ENCODE assay signal across 8 cellular contexts in genomic region chr1:39491146-39491921, GRCh38. TPM values are rescaled to one million over a fixed set of nuclear protein-coding genes. Genes with fewer than 3 reads are reported as not detected.
DNase-seq lines count a peak whose midpoint lies in the region; ATAC-seq and TF ChIP-seq lines count a peak whose summit lies in the region.

A gene with protein sequence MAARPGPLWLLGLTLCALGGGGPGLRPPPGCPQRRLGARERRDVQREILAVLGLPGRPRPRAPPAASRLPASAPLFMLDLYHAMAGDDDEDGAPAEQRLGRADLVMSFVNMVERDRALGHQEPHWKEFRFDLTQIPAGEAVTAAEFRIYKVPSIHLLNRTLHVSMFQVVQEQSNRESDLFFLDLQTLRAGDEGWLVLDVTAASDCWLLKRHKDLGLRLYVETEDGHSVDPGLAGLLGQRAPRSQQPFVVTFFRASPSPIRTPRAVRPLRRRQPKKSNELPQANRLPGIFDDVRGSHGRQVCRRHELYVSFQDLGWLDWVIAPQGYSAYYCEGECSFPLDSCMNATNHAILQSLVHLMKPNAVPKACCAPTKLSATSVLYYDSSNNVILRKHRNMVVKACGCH (plus strand): TSS chr1:39491636. CDS start chr1:39491992, 356 bp downstream.

- no peaks in the 10 kb centered on the region for H3K79me1 ChIP-seq in neuronal stem cell (ENCODE audit: low read depth, low read length)

- H3K9me3 ChIP-seq in esophagus muscularis mucosa, result no peaks in the 10 kb centered on the region
- no peaks in the 10 kb centered on the region for H3K9me3 ChIP-seq in neuronal stem cell (replicated peaks in 1 of 2; ENCODE audit: control insufficient read depth in 2 of 2, insufficient read depth in 1 of 2, low read depth in 1 of 2, low read length in 2 of 2)
- H3K9me3 ChIP-seq in testis, result no peaks in the 10 kb centered on the region

- no CpG with 5 or more reads among the region's 112 CpGs for WGBS in esophagus muscularis mucosa
- no CpG with 5 or more reads among the region's 112 CpGs for WGBS in neuronal stem cell (ENCODE audit: extremely low coverage in 2 of 2, insufficient read length in 2 of 2, insufficient replicate concordance in 1 of 2), 2 donors
- 0 to 1% methylated on average over 2 to 29 of the region's 112 CpGs for WGBS in testis, 2 donors

- TF ChIP-seq POLR2A in esophagus muscularis mucosa (IDR thresholded peaks at IDR 0.05; ENCODE audit: low read depth) (no peak), testis (IDR thresholded peaks at IDR 0.05) (no peak)

- peak within 1 kb of the TSS; percentile 86 for H3K4me2 ChIP-seq in neuronal stem cell (ENCODE audit: insufficient read depth, low read length, poor library complexity, severe bottlenecking)

- peak within 1 kb of the TSS; percentile 30 for H2BK120ac ChIP-seq in neuronal stem cell (ENCODE audit: low read depth, low read length)

- H2AFZ ChIP-seq in ACC112 (ENCODE audit: low read length, unreplicated experiment) (no peak within 1 kb of the TSS), neuronal stem cell (ENCODE audit: low read length) (peak within 1 kb of the TSS; percentile 96)

- no peak within 1 kb of the TSS for H3K4ac ChIP-seq in neuronal stem cell (ENCODE audit: low read length)

- H2BK15ac ChIP-seq in neuronal stem cell (ENCODE audit: low read length), result no peak within 1 kb of the TSS

- no peak within 1 kb of the TSS for H2BK5ac ChIP-seq in neuronal stem cell (ENCODE audit: low read length)

- peak within 1 kb of the TSS; percentile 22 for H2BK12ac ChIP-seq in neuronal stem cell (ENCODE audit: low read length)

- H3K36me3 ChIP-seq in ACC112 (ENCODE audit: insufficient read depth, low read length) (0 out of 2 replicates have a peak, but pooled peaks cover 2% of the 10 kb centered on the region), esophagus muscularis mucosa (peaks cover 12 to 23% (median 18%) of the 10 kb centered on the region in 4 donors), neuronal stem cell (replicated peaks in 1 of 2; ENCODE audit: control insufficient read depth in 2 of 2, insufficient read depth in 2 of 2, low read length in 2 of 2) (peaks cover 4 to 21% of the 10 kb centered on the region in 2 donors), testis (ENCODE audit: low read depth, missing control alignments) (no peaks in the 10 kb centered on the region)

- peak within 1 kb of the TSS; percentile 94 for H3K14ac ChIP-seq in neuronal stem cell (ENCODE audit: low read length)

- no peak within 1 kb of the TSS for H2AK5ac ChIP-seq in neuronal stem cell (ENCODE audit: low read depth, low read length)

- H3K18ac ChIP-seq in neuronal stem cell (ENCODE audit: low read length), result peak within 1 kb of the TSS; percentile 84

- peak; percentile 86 for DNase-seq in NCI-H82 (lab: John Stamatoyannopoulos, UW)
- peak; percentile 85 for DNase-seq in activated CD8-positive, alpha-beta memory T cell treated with anti-CD3 and anti-CD28 coated beads, Interleukin-2, amount 50 U/mL, for 48 hours
- DNase-seq in esophagus muscularis mucosa (ENCODE audit: extremely low spot score), result no peak
- peak; percentile 51 for DNase-seq in neuronal stem cell (ENCODE audit: low spot score)
- peak; percentile 73 for DNase-seq in testis

- ATAC-seq in GM18519 (IDR thresholded peaks at IDR 0.05; ENCODE audit: low FRiP score, unreplicated experiment) (peak; percentile 44), HG03139 (IDR thresholded peaks at IDR 0.05; ENCODE audit: unreplicated experiment) (peak; percentile 62)

- peak within 1 kb of the TSS; percentile 70 for H3K9ac ChIP-seq in neuronal stem cell (ENCODE audit: low read depth, low read length, poor library complexity)

- H3K4me1 ChIP-seq in ACC112 (ENCODE audit: control insufficient read depth, insufficient read depth, low read length, unreplicated experiment), result peaks cover 4% of the 10 kb centered on the region
- H3K4me1 ChIP-seq in esophagus muscularis mucosa, result peaks cover 6 to 21% (median 16%) of the 10 kb centered on the region in 4 donors
- no peaks in the 10 kb centered on the region for H3K4me1 ChIP-seq in neuronal stem cell (ENCODE audit: control insufficient read depth in 2 of 2, insufficient read depth in 1 of 2, low read depth in 1 of 2, low read length in 2 of 2)
- peaks cover 4% of the 10 kb centered on the region for H3K4me1 ChIP-seq in testis

- TF ChIP-seq CTCF in esophagus muscularis mucosa (IDR thresholded peaks at IDR 0.05) (no peak), testis (IDR thresholded peaks at IDR 0.05) (no peak)

- H3K4me3 ChIP-seq in ACC112 (ENCODE audit: low read depth, low read length) (peak within 1 kb of the TSS; percentile 45; the same call in 1 of the 2 replicates), esophagus muscularis mucosa (peak within 1 kb of the TSS; percentile 51 to 62 (median 54)), neuronal stem cell (ENCODE audit: low read length in 2 of 2) (peak within 1 kb of the TSS; percentile 42 to 79), testis (peak within 1 kb of the TSS; percentile 53 to 56)

- H4K91ac ChIP-seq in neuronal stem cell (ENCODE audit: low read depth, low read length, poor library complexity), result no peak within 1 kb of the TSS

- peak within 1 kb of the TSS; percentile 91 for H3K23ac ChIP-seq in neuronal stem cell (ENCODE audit: low read depth, low read length, poor library complexity)

- H3K27me3 ChIP-seq in ACC112 (ENCODE audit: insufficient read depth, low read length) (peaks cover 25% of the 10 kb centered on the region; the same call in 1 of the 2 replicates), esophagus muscularis mucosa (peaks cover 0 to 49% (median 8%) of the 10 kb centered on the region in 4 donors), neuronal stem cell (ENCODE audit: control insufficient read depth in 3 of 3, insufficient read depth in 3 of 3, low read depth in 1 of 3, low read length in 3 of 3) (peaks cover 24 to 51% (median 42%) of the 10 kb centered on the region in 3 experiments), testis (no peaks in the 10 kb centered on the region)

- H3K27ac ChIP-seq in ACC112 (ENCODE audit: low read depth, low read length) (no peak within 1 kb of the TSS), esophagus muscularis mucosa (replicated peaks in 1 of 4) (no peak within 1 kb of the TSS), neuronal stem cell (replicated peaks; ENCODE audit: low read length) (no peak within 1 kb of the TSS), testis (peak within 1 kb of the TSS in 1 of 2 donors; percentile 1)

- no peaks in the 10 kb centered on the region for H3K79me2 ChIP-seq in ACC112 (ENCODE audit: control insufficient read depth, insufficient read depth, low read length, unreplicated experiment)

- no peak for TF ChIP-seq EP300 in esophagus muscularis mucosa (IDR thresholded peaks at IDR 0.05)

- no peak within 1 kb of the TSS for H4K8ac ChIP-seq in neuronal stem cell (ENCODE audit: low read depth, low read length)

- intact Hi-C loops in esophagus muscularis mucosa (cut with DNase I) (no loop called here), testis (cut with DNase I; ENCODE audit: low total_unique reads) (no loop called here)

RNA-seq across cellular contexts. Expression of the gene that starts here (rescaled TPM):
- total RNA-seq in esophagus muscularis mucosa, result 1 to 10 TPM in 3 of 4 donors, under 1 TPM in 1; 0.99 to 3.0 (median 2.2) TPM
- 0.03 TPM for polyA plus RNA-seq in neuronal stem cell (2013, experiment 1 of 2)
- 0.04 TPM for polyA plus RNA-seq in neuronal stem cell (2013, experiment 2 of 2)
- 10 to 100 TPM in 1 of 2 donors, 1 to 10 TPM in 1; 5.6 to 15.0 TPM for total RNA-seq in testis
- polyA plus RNA-seq in testis (ENCODE audit: insufficient read depth, low read depth, low replicate concordance), result 4.3 TPM
